Comparison of ENCODE assay signal across 30 cellular contexts in genomic region chr16:2297506-2297860, GRCh38. TPM values are rescaled to one million over a fixed set of nuclear protein-coding genes. Genes with fewer than 3 reads are reported as not detected.
"Had no signal": no experiment of that assay in that cellular context is flagged by ENCODE, and none has a peak within 500 bp of the region (broad histone marks: within the 10 kb centered on the region; RNA-seq: fewer than 3 reads in every experiment).

No MANE protein-coding gene starts in this region.

- H3K4me1 Mint-ChIP-seq: activated CD4-positive, alpha-beta T cell treated with anti-CD3 and anti-CD28 coated beads, Interleukin-2, amount 10 ng/mL, durations not matched to agents 24 days and 14 days had no signal

- H3K4me1 ChIP-seq: body of pancreas, breast epithelium, SJSA1 had no signal

- H3K9ac ChIP-seq: SK-N-SH had no signal

- H3K27ac ChIP-seq: body of pancreas, breast epithelium, SJSA1 had no signal

- H3K4me3 ChIP-seq: body of pancreas, breast epithelium, SJSA1 had no signal

- H3K36me3 ChIP-seq: breast epithelium, SJSA1 had no signal

- DNase-seq: activated CD4-positive, alpha-beta T cell treated with anti-CD3 and anti-CD28 coated beads, Interleukin-2, amount 10 ng/mL, durations not matched to agents 24 days and 14 days; activated CD4-positive, alpha-beta T cell treated with anti-CD3 and anti-CD28 coated beads, Interleukin-2, amount 50 U/mL, for 4 hours; activated CD8-positive, alpha-beta memory T cell treated with anti-CD3 and anti-CD28 coated beads, Interleukin-2, amount 50 U/mL, for 4 hours; activated effector memory CD4-positive, alpha-beta T cell treated with Interleukin-2 at 50 U/mL for 16 hours; activated naive CD4-positive, alpha-beta T cell treated with anti-CD3 and anti-CD28 coated beads, Interleukin-2, amount 10 ng/mL, durations not matched to agents 7 days and 5 days; activated T-cell treated with anti-CD3 and anti-CD28 coated beads for 4 hours; activated T-cell treated with anti-CD3 and anti-CD28 coated beads, Interleukin-2, amount 50 U/mL, for 4 hours; amygdala; body of pancreas; cerebellar nuclear complex; NCI-H1105; NCI-H1417 treated with DMSO at 0.1 percent for 48 hours; NCI-H187 treated with DMSO at 0.1 percent for 48 hours; NCI-H2081; NCI-H2171 treated with DMSO at 0.1 percent for 48 hours; NCI-H2227 treated with DMSO at 0.1 percent for 48 hours; NCI-H446; NCI-H510A treated with DMSO at 0.1 percent for 48 hours; NCI-H526 treated with DMSO at 0.1 percent for 48 hours; RPMI8226; SHP77 treated with DMSO at 0.1 percent for 48 hours; SK-N-SH had no signal

- H3K27me3 Mint-ChIP-seq: activated CD4-positive, alpha-beta T cell treated with anti-CD3 and anti-CD28 coated beads, Interleukin-2, amount 10 ng/mL, durations not matched to agents 24 days and 14 days; activated naive CD4-positive, alpha-beta T cell treated with anti-CD3 and anti-CD28 coated beads, Interleukin-2, amount 10 ng/mL, durations not matched to agents 7 days and 5 days; activated naive CD8-positive, alpha-beta T cell had no signal

- H3K4me3 Mint-ChIP-seq: activated CD4-positive, alpha-beta T cell treated with anti-CD3 and anti-CD28 coated beads, Interleukin-2, amount 10 ng/mL, durations not matched to agents 24 days and 14 days; activated naive CD4-positive, alpha-beta T cell treated with anti-CD3 and anti-CD28 coated beads, Interleukin-2, amount 10 ng/mL, durations not matched to agents 7 days and 5 days; activated naive CD8-positive, alpha-beta T cell; activated T-cell treated with anti-CD3 and anti-CD28 coated beads, Interleukin-2, amount 50 U/mL, for 4 hours; activated T-helper 1 cell treated with anti-CD3 and anti-CD28 coated beads, Interleukin-12 subunit alpha, Interleukin-12 subunit beta, Interleukin-2, Interleukin-4 antibody, amounts not matched to agents 30 ng/mL and 10 ng/mL and 1 ng/mL, durations not matched to agents 14 hours and 24 hours and 36 hours; T-helper 1 cell treated with Interleukin-12 subunit alpha and Interleukin-12 subunit beta and Interleukin-4 antibody, amounts not matched to agents 30 μg/mL and 1 μg/mL, for 36 hours; T-helper 2 cell treated with Interferon-gamma antibody and Interleukin-4, amounts not matched to agents 5 μg/mL and 100 μg/mL, for 36 hours had no signal

- H3K27me3 ChIP-seq: body of pancreas, breast epithelium had no signal

- H3K36me3 Mint-ChIP-seq: activated naive CD4-positive, alpha-beta T cell treated with anti-CD3 and anti-CD28 coated beads, Interleukin-2, amount 10 ng/mL, durations not matched to agents 7 days and 5 days; activated naive CD8-positive, alpha-beta T cell had no signal

- ATAC-seq: activated T-cell treated with anti-CD3 and anti-CD28 coated beads, Interleukin-2, amount 50 U/mL, for 4 hours had no signal

- H3K27ac Mint-ChIP-seq: activated CD4-positive, alpha-beta T cell treated with anti-CD3 and anti-CD28 coated beads, Interleukin-2, amount 10 ng/mL, durations not matched to agents 24 days and 14 days; activated naive CD4-positive, alpha-beta T cell treated with anti-CD3 and anti-CD28 coated beads, Interleukin-2, amount 10 ng/mL, durations not matched to agents 7 days and 5 days; activated naive CD8-positive, alpha-beta T cell; activated T-helper 1 cell treated with anti-CD3 and anti-CD28 coated beads, Interleukin-12 subunit alpha, Interleukin-12 subunit beta, Interleukin-2, Interleukin-4 antibody, amounts not matched to agents 30 ng/mL and 10 ng/mL and 1 ng/mL, durations not matched to agents 14 hours and 24 hours and 36 hours; T-helper 1 cell treated with Interleukin-12 subunit alpha and Interleukin-12 subunit beta and Interleukin-4 antibody, amounts not matched to agents 30 μg/mL and 1 μg/mL, for 36 hours; T-helper 2 cell treated with Interferon-gamma antibody and Interleukin-4, amounts not matched to agents 5 μg/mL and 100 μg/mL, for 36 hours had no signal

- FAIRE-seq: astrocyte, TTC549 had no signal

- H3K4me2 ChIP-seq: SK-N-SH had no signal

- H3K9me3 Mint-ChIP-seq: activated CD4-positive, alpha-beta T cell treated with anti-CD3 and anti-CD28 coated beads, Interleukin-2, amount 10 ng/mL, durations not matched to agents 24 days and 14 days; activated naive CD4-positive, alpha-beta T cell treated with anti-CD3 and anti-CD28 coated beads, Interleukin-2, amount 10 ng/mL, durations not matched to agents 7 days and 5 days; activated T-cell treated with anti-CD3 and anti-CD28 coated beads, Interleukin-2, amount 50 U/mL, for 4 hours; activated T-helper 1 cell treated with anti-CD3 and anti-CD28 coated beads, Interleukin-12 subunit alpha, Interleukin-12 subunit beta, Interleukin-2, Interleukin-4 antibody, amounts not matched to agents 30 ng/mL and 10 ng/mL and 1 ng/mL, durations not matched to agents 14 hours and 24 hours and 36 hours; T-helper 1 cell treated with Interleukin-12 subunit alpha and Interleukin-12 subunit beta and Interleukin-4 antibody, amounts not matched to agents 30 μg/mL and 1 μg/mL, for 36 hours; T-helper 2 cell treated with Interferon-gamma antibody and Interleukin-4, amounts not matched to agents 5 μg/mL and 100 μg/mL, for 36 hours had no signal

- H3K9me3 ChIP-seq: body of pancreas, breast epithelium, SJSA1, SK-N-SH had no signal

RNA-seq across cellular contexts. Expression of gene ABCA3, which starts 43.0 kb away (rescaled TPM):
- total RNA-seq: SJSA1 had no signal
